23 cellular contexts compared by ENCODE assay signal in genomic region chr1:145949219-145949618, GRCh38. TPM values are rescaled to one million over a fixed set of nuclear protein-coding genes. Genes with fewer than 3 reads are reported as not detected.
DNase-seq lines count a peak whose midpoint lies in the region; ATAC-seq and TF ChIP-seq lines count a peak whose summit lies in the region.
"Had no signal": no experiment of that assay in that cellular context is flagged by ENCODE, and none has a peak within 500 bp of the region (broad histone marks: within the 10 kb centered on the region; RNA-seq: fewer than 3 reads in every experiment).

No MANE protein-coding gene starts in this region.

- no peaks in the 10 kb centered on the region for H3K9me3 Mint-ChIP-seq in activated T-cell treated with anti-CD3 and anti-CD28 coated beads, Interleukin-2, amount 50 U/mL, for 72 hours
- H3K9me3 Mint-ChIP-seq in brain = no peaks in the 10 kb centered on the region

- H3K27ac ChIP-seq in suprapubic skin = peak overlapping the region; percentile 8
- H3K27ac ChIP-seq: ascending aorta, BLaER1, hepatocyte had no signal

- no peak for ATAC-seq in activated T-cell treated with anti-CD3 and anti-CD28 coated beads, Interleukin-2, amount 50 U/mL, for 72 hours (replicated peaks in 1 of 2)
- ATAC-seq in left ventricle myocardium superior = peak; percentile 80
- no peak for ATAC-seq in GM21360 (IDR thresholded peaks at IDR 0.05; ENCODE audit: unreplicated experiment)

- H3K36me3 ChIP-seq in suprapubic skin = no peaks in the 10 kb centered on the region

- peak overlapping the region; percentile 6 for H3K27ac Mint-ChIP-seq in activated T-cell treated with anti-CD3 and anti-CD28 coated beads, Interleukin-2, amount 50 U/mL, for 72 hours
- peak overlapping the region in 4 of 5 experiments; percentile 13 to 68 (median 42) for H3K27ac Mint-ChIP-seq in brain

- intact Hi-C loops in left ventricle myocardium superior (cut with micrococcal nuclease) = no loop called here

- peaks cover 0 to 15% of the 10 kb centered on the region in 2 donors for H3K36me3 Mint-ChIP-seq in activated T-cell treated with anti-CD3 and anti-CD28 coated beads, Interleukin-2, amount 50 U/mL, for 72 hours (ENCODE audit: insufficient read depth in 2 of 2)
- H3K36me3 Mint-ChIP-seq in brain = peaks cover 68% of the 10 kb centered on the region

- no peak for DNase-seq in activated T-cell treated with anti-CD3 and anti-CD28 coated beads, Interleukin-2, amount 50 U/mL, for 72 hours
- no peak for DNase-seq in activated T-cell treated with anti-CD3 and anti-CD28 coated beads, Interleukin-2, amount 50 U/mL, for 1 hour
- DNase-seq in left ventricle myocardium superior = no peak
- no peak for DNase-seq in suprapubic skin (ENCODE audit: low spot score in 2 of 2)
- no peak for DNase-seq in SKM-1 treated with dmso at 0.1 percent for 144 hours (lab: John Stamatoyannopoulos, UW; ENCODE audit: unreplicated experiment)
- no peak for DNase-seq in GM10248 (ENCODE audit: extremely low spot score)
- DNase-seq: activated naive CD4-positive, alpha-beta T cell; DMS153; GF-D8; GOT3; IMR-90; NCI-H1417; NCI-H524 treated with DMSO at 0.1 percent for 48 hours; retina; SHP77; stimulated activated CD8-positive, alpha-beta memory T cell treated with anti-CD3 and anti-CD28 coated beads, Interleukin-4, amount 100 ng/mL, for 48 hours; substantia nigra; T-helper 1 cell had no signal

- H3K27me3 ChIP-seq in suprapubic skin = no peaks in the 10 kb centered on the region
- H3K27me3 ChIP-seq: ascending aorta, BLaER1, hepatocyte had no signal

- H3K9me3 ChIP-seq in suprapubic skin = no peaks in the 10 kb centered on the region
- H3K9me3 ChIP-seq: ascending aorta, BLaER1 had no signal

- TF ChIP-seq CTCF in brain (conservative IDR thresholded peaks at IDR 0.05) (no peak), suprapubic skin (IDR thresholded peaks at IDR 0.05) (no peak), GM10248 (IDR thresholded peaks at IDR 0.05; ENCODE audit: control extremely low read depth, extremely low read depth, low read depth, missing control alignments) (no peak)

- no peak overlapping the region for H3K4me3 Mint-ChIP-seq in activated T-cell treated with anti-CD3 and anti-CD28 coated beads, Interleukin-2, amount 50 U/mL, for 72 hours
- peak overlapping the region in 1 of 5 experiments; percentile 4 for H3K4me3 Mint-ChIP-seq in brain

- POLR2A ChIA-PET in GM10248 (lab: Yijun Ruan, JAX) = interaction anchor here (0.9 kb wide), 1 partner anchor 15 kb away, joined by 3 read pairs; no protein-coding TSS in a partner anchor

- H3K27me3 Mint-ChIP-seq in activated T-cell treated with anti-CD3 and anti-CD28 coated beads, Interleukin-2, amount 50 U/mL, for 72 hours (ENCODE audit: low read depth) = no peaks in the 10 kb centered on the region
- H3K27me3 Mint-ChIP-seq in brain = no peaks in the 10 kb centered on the region

- peaks cover 50% of the 10 kb centered on the region for H3K4me1 Mint-ChIP-seq in activated T-cell treated with anti-CD3 and anti-CD28 coated beads, Interleukin-2, amount 50 U/mL, for 72 hours (ENCODE audit: low read depth)
- peaks cover 44% of the 10 kb centered on the region for H3K4me1 Mint-ChIP-seq in brain

- peak; percentile 27 for TF ChIP-seq EP300 in suprapubic skin (IDR thresholded peaks at IDR 0.05)

- peaks cover 15% of the 10 kb centered on the region for H3K4me1 ChIP-seq in suprapubic skin

- no peak for TF ChIP-seq POLR2A in suprapubic skin (IDR thresholded peaks at IDR 0.05)

- CTCF ChIA-PET in GM10248 (lab: Yijun Ruan, JAX) = interaction anchor here (1.0 to 1.8 kb wide), 4 partner anchors 9 to 103 kb away, joined by 3 to 6 read pairs (median 4); partner anchors contain the start of genes LIX1L and RBM8A

- WGBS in suprapubic skin = 86% methylated on average over 4 of the region's 4 CpGs

- H3K4me3 ChIP-seq in suprapubic skin = no peak overlapping the region
- H3K4me3 ChIP-seq: ascending aorta, BLaER1, hepatocyte had no signal

RNA-seq across cellular contexts. Expression of gene LIX1L, which starts 8.6 kb away (rescaled TPM):
- 10 to 100 TPM; 36.9 to 39.5 TPM for total RNA-seq in activated T-cell treated with anti-CD3 and anti-CD28 coated beads, Interleukin-2, amount 50 U/mL, for 72 hours
- 23.2 TPM for polyA plus RNA-seq in brain (ENCODE audit: insufficient read depth, low read depth, low replicate concordance)
- total RNA-seq in left ventricle myocardium superior (25.2 TPM), suprapubic skin (10 to 100 TPM in 3 of 4 donors, 1 to 10 TPM in 1; 7.6 to 18.4 (median 11.3) TPM)

RNA-seq across cellular contexts. Expression of gene ANKRD34A, which starts 15.2 kb away (rescaled TPM):
- 1 to 10 TPM; 2.6 to 3.6 TPM for total RNA-seq in activated T-cell treated with anti-CD3 and anti-CD28 coated beads, Interleukin-2, amount 50 U/mL, for 72 hours
- polyA plus RNA-seq in brain (ENCODE audit: insufficient read depth, low read depth, low replicate concordance) = 7.3 TPM
- total RNA-seq in left ventricle myocardium superior = 0.52 TPM
- total RNA-seq in suprapubic skin = under 1 TPM in 3 of 4 donors, not detected in 1; 0.21 to 0.64 (median 0.45) TPM

RNA-seq across cellular contexts. Expression of gene POLR3GL, which starts 15.3 kb away (rescaled TPM):
- 10 to 100 TPM; 32.5 to 36.1 TPM for total RNA-seq in activated T-cell treated with anti-CD3 and anti-CD28 coated beads, Interleukin-2, amount 50 U/mL, for 72 hours
- polyA plus RNA-seq in brain (ENCODE audit: insufficient read depth, low read depth, low replicate concordance) = 47.1 TPM
- total RNA-seq in left ventricle myocardium superior = 44.0 TPM
- 10 to 100 TPM in 2 of 4 donors, 1 to 10 TPM in 2; 7.3 to 16.7 (median 11.9) TPM for total RNA-seq in suprapubic skin

RNA-seq across cellular contexts. Expression of gene RBM8A, which starts 21.9 kb away (rescaled TPM):
- total RNA-seq in activated T-cell treated with anti-CD3 and anti-CD28 coated beads, Interleukin-2, amount 50 U/mL, for 72 hours = 100 to 1,000 TPM; 238 to 244 TPM
- polyA plus RNA-seq in brain (ENCODE audit: insufficient read depth, low read depth, low replicate concordance) = 159 TPM
- 57.7 TPM for total RNA-seq in left ventricle myocardium superior
- total RNA-seq in suprapubic skin = 100 to 1,000 TPM in 3 of 4 donors, 10 to 100 TPM in 1; 92.2 to 186 (median 134) TPM

RNA-seq across cellular contexts. Expression of gene PEX11B, which starts 30.7 kb away (rescaled TPM):
- total RNA-seq in activated T-cell treated with anti-CD3 and anti-CD28 coated beads, Interleukin-2, amount 50 U/mL, for 72 hours = 10 to 100 TPM; 39.8 to 44.0 TPM
- 35.4 TPM for polyA plus RNA-seq in brain (ENCODE audit: insufficient read depth, low read depth, low replicate concordance)
- total RNA-seq in left ventricle myocardium superior (23.8 TPM), suprapubic skin (10 to 100 TPM; 23.3 to 35.9 (median 30.2) TPM)
